25 cellular contexts compared by ENCODE assay signal in genomic region chr3:72194464-72194857, GRCh38.
"Had no signal": no experiment of that assay in that cellular context is flagged by ENCODE, and none has a peak within 500 bp of the region (broad histone marks: within the 10 kb centered on the region; RNA-seq: fewer than 3 reads in every experiment).

No MANE protein-coding gene starts in this region.

- H3K9me3 ChIP-seq: SJSA1 had no signal

- FAIRE-seq: RCC 7860 had no signal

- H3K27ac Mint-ChIP-seq: activated CD8-positive, alpha-beta T cell treated with anti-CD3 and anti-CD28 coated beads, Interleukin-2, amount 10 ng/mL, durations not matched to agents 7 days and 5 days; activated naive CD8-positive, alpha-beta T cell treated with anti-CD3 and anti-CD28 coated beads, Interleukin-2, amount 10 ng/mL, durations not matched to agents 7 days and 5 days had no signal

- H3K27me3 ChIP-seq: breast epithelium, SJSA1 had no signal

- H3K4me3 ChIP-seq: breast epithelium, SJSA1 had no signal

- H3K4me1 Mint-ChIP-seq: activated naive CD8-positive, alpha-beta T cell treated with anti-CD3 and anti-CD28 coated beads, Interleukin-2, amount 10 ng/mL, durations not matched to agents 7 days and 5 days had no signal

- H3K4me1 ChIP-seq: breast epithelium, SJSA1 had no signal

- H3K4me3 Mint-ChIP-seq: activated CD8-positive, alpha-beta T cell treated with anti-CD3 and anti-CD28 coated beads, Interleukin-2, amount 10 ng/mL, durations not matched to agents 7 days and 5 days; activated naive CD8-positive, alpha-beta T cell treated with anti-CD3 and anti-CD28 coated beads, Interleukin-2, amount 10 ng/mL, durations not matched to agents 7 days and 5 days had no signal

- H3K36me3 Mint-ChIP-seq: activated naive CD8-positive, alpha-beta T cell treated with anti-CD3 and anti-CD28 coated beads, Interleukin-2, amount 10 ng/mL, durations not matched to agents 7 days and 5 days had no signal

- H3K36me3 ChIP-seq: breast epithelium, SJSA1 had no signal

- H3K27ac ChIP-seq: breast epithelium, SJSA1 had no signal

- ATAC-seq: activated CD4-positive, CD25-positive, alpha-beta regulatory T cell treated with anti-CD3 and anti-CD28 coated beads, Interleukin-2, amount 50 U/mL, for 24 hours; activated CD8-positive, alpha-beta T cell treated with anti-CD3 and anti-CD28 coated beads, Interleukin-2, amount 10 ng/mL, durations not matched to agents 7 days and 5 days; PC-3; SK-N-SH treated with all-trans-retinoic acid at 6 μM for 48 hours had no signal

- DNase-seq: activated CD4-positive, alpha-beta T cell treated with anti-CD3 and anti-CD28 coated beads for 4 hours; activated CD4-positive, alpha-beta T cell treated with anti-CD3 and anti-CD28 coated beads, Interleukin-2, amount 50 U/mL, for 4 hours; activated CD8-positive, alpha-beta memory T cell treated with anti-CD3 and anti-CD28 coated beads, Interleukin-2, amount 50 U/mL, for 48 hours; activated CD8-positive, alpha-beta T cell treated with anti-CD3 and anti-CD28 coated beads, Interleukin-2, amount 10 ng/mL, durations not matched to agents 7 days and 5 days; activated naive CD4-positive, alpha-beta T cell treated with anti-CD3 and anti-CD28 coated beads, Interleukin-2, amount 50 U/mL, for 16 hours; activated naive CD8-positive, alpha-beta T cell treated with anti-CD3 and anti-CD28 coated beads, Interleukin-2, amount 10 ng/mL, durations not matched to agents 7 days and 5 days; activated T-cell treated with anti-CD3 and anti-CD28 coated beads, Interleukin-2, amount 50 U/mL, for 1 hour; aorta; central memory CD4-positive, alpha-beta T cell; MM.1S; NCI-H1105; NCI-H1436; NCI-H1694 treated with DMSO at 0.1 percent for 48 hours; NCI-H2029 treated with DMSO at 0.1 percent for 48 hours; NCI-H510A treated with DMSO at 0.1 percent for 48 hours; NCI-H69; NK-92 treated with Interleukin-12 subunit alpha and Interleukin-12 subunit beta, amount 100 ng/mL, for 24 hours; PC-3; SHP77; SW 1271 had no signal
